1 cellular context compared by ENCODE assay signal in the genomic region with DNA sequence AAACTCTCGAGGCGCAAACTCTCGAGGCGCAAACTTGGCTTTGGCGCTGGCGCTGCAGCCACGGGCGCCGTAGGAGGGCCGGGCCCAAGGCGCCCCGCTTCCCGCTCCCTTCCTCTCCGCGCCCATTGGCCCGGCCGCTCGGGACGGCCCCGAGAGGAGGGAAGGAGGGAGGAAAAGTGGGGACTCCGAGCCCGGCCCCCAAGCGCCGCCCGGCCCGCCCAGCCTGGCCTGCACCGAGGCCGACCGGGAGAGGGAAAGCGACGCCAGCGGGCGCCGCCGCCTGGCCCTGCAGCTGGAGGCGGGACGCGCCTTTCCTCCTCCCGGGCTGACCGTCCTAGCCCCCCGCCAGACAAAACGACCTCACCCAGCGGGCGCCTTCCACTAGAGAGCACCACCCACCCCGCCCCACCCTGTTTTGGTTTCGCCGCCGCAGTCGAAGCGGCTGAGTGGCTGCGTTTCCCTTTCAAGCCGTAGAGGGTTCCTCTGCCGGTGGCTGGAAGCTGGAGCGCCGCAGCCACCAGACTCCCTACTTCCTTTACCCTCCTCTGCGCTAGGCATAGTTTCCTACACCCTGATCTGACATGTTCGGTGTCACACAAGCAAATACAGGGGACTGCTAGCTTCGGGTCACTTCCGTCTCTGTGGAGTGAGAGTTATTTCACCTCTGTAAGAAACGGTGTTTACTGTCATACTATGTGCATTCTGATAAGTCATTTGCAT.
TF ChIP-seq lines count a peak whose summit lies in the region.

A gene with protein sequence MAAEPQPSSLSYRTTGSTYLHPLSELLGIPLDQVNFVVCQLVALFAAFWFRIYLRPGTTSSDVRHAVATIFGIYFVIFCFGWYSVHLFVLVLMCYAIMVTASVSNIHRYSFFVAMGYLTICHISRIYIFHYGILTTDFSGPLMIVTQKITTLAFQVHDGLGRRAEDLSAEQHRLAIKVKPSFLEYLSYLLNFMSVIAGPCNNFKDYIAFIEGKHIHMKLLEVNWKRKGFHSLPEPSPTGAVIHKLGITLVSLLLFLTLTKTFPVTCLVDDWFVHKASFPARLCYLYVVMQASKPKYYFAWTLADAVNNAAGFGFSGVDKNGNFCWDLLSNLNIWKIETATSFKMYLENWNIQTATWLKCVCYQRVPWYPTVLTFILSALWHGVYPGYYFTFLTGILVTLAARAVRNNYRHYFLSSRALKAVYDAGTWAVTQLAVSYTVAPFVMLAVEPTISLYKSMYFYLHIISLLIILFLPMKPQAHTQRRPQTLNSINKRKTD (minus strand): TSS at position 78 of the 720 bp plus-strand sequence. CDS start 235 bp downstream, outside the sequence.

TF ChIP-seq in HepG2, 621 proteins besides CTCF, POLR2A, EP300 and RAD21 (continued from another document and continues in another):
- TF ChIP-seq, protein P1, sequence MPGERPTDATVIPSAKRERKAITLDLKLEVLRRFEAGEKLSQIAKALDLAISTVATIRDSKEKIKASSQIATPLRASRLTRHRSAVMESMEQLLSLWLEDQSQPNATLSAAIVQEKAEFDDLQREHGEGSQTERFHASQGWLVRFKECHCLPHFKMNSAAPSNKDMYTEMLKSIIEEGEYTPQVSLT (CRISPR knock-in tag; IDR thresholded peaks at IDR 0.05; ENCODE audit: borderline replicate concordance, low read depth): no peak
- TF ChIP-seq, protein P2, sequence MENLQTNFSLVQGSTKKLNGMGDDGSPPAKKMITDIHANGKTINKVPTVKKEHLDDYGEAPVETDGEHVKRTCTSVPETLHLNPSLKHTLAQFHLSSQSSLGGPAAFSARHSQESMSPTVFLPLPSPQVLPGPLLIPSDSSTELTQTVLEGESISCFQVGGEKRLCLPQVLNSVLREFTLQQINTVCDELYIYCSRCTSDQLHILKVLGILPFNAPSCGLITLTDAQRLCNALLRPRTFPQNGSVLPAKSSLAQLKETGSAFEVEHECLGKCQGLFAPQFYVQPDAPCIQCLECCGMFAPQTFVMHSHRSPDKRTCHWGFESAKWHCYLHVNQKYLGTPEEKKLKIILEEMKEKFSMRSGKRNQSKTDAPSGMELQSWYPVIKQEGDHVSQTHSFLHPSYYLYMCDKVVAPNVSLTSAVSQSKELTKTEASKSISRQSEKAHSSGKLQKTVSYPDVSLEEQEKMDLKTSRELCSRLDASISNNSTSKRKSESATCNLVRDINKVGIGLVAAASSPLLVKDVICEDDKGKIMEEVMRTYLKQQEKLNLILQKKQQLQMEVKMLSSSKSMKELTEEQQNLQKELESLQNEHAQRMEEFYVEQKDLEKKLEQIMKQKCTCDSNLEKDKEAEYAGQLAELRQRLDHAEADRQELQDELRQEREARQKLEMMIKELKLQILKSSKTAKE (CRISPR knock-in tag; IDR thresholded peaks at IDR 0.05; ENCODE audit: borderline replicate concordance): no peak
- TF ChIP-seq, protein P3, sequence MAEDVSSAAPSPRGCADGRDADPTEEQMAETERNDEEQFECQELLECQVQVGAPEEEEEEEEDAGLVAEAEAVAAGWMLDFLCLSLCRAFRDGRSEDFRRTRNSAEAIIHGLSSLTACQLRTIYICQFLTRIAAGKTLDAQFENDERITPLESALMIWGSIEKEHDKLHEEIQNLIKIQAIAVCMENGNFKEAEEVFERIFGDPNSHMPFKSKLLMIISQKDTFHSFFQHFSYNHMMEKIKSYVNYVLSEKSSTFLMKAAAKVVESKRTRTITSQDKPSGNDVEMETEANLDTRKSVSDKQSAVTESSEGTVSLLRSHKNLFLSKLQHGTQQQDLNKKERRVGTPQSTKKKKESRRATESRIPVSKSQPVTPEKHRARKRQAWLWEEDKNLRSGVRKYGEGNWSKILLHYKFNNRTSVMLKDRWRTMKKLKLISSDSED (CRISPR knock-in tag; IDR thresholded peaks at IDR 0.05): no peak
- no peak for TF ChIP-seq NR1H2 (CRISPR knock-in tag; IDR thresholded peaks at IDR 0.05; ENCODE audit: borderline replicate concordance, low read depth)
- TF ChIP-seq, protein P4, sequence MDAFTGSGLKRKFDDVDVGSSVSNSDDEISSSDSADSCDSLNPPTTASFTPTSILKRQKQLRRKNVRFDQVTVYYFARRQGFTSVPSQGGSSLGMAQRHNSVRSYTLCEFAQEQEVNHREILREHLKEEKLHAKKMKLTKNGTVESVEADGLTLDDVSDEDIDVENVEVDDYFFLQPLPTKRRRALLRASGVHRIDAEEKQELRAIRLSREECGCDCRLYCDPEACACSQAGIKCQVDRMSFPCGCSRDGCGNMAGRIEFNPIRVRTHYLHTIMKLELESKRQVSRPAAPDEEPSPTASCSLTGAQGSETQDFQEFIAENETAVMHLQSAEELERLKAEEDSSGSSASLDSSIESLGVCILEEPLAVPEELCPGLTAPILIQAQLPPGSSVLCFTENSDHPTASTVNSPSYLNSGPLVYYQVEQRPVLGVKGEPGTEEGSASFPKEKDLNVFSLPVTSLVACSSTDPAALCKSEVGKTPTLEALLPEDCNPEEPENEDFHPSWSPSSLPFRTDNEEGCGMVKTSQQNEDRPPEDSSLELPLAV (CRISPR knock-in tag; conservative IDR thresholded peaks at IDR 0.05; ENCODE audit: low read depth): no peak
- TF ChIP-seq WIZ (CRISPR knock-in tag; IDR thresholded peaks at IDR 0.05): no peak
- TF ChIP-seq, protein P5, sequence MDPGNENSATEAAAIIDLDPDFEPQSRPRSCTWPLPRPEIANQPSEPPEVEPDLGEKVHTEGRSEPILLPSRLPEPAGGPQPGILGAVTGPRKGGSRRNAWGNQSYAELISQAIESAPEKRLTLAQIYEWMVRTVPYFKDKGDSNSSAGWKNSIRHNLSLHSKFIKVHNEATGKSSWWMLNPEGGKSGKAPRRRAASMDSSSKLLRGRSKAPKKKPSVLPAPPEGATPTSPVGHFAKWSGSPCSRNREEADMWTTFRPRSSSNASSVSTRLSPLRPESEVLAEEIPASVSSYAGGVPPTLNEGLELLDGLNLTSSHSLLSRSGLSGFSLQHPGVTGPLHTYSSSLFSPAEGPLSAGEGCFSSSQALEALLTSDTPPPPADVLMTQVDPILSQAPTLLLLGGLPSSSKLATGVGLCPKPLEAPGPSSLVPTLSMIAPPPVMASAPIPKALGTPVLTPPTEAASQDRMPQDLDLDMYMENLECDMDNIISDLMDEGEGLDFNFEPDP (CRISPR knock-in tag; conservative IDR thresholded peaks at IDR 0.05): no peak
- no peak for TF ChIP-seq HOXA5 (CRISPR knock-in tag; IDR thresholded peaks at IDR 0.05)
- TF ChIP-seq, protein P6, sequence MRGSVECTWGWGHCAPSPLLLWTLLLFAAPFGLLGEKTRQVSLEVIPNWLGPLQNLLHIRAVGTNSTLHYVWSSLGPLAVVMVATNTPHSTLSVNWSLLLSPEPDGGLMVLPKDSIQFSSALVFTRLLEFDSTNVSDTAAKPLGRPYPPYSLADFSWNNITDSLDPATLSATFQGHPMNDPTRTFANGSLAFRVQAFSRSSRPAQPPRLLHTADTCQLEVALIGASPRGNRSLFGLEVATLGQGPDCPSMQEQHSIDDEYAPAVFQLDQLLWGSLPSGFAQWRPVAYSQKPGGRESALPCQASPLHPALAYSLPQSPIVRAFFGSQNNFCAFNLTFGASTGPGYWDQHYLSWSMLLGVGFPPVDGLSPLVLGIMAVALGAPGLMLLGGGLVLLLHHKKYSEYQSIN (CRISPR knock-in tag; IDR thresholded peaks at IDR 0.05; ENCODE audit: borderline replicate concordance): no peak
- TF ChIP-seq, protein P7, sequence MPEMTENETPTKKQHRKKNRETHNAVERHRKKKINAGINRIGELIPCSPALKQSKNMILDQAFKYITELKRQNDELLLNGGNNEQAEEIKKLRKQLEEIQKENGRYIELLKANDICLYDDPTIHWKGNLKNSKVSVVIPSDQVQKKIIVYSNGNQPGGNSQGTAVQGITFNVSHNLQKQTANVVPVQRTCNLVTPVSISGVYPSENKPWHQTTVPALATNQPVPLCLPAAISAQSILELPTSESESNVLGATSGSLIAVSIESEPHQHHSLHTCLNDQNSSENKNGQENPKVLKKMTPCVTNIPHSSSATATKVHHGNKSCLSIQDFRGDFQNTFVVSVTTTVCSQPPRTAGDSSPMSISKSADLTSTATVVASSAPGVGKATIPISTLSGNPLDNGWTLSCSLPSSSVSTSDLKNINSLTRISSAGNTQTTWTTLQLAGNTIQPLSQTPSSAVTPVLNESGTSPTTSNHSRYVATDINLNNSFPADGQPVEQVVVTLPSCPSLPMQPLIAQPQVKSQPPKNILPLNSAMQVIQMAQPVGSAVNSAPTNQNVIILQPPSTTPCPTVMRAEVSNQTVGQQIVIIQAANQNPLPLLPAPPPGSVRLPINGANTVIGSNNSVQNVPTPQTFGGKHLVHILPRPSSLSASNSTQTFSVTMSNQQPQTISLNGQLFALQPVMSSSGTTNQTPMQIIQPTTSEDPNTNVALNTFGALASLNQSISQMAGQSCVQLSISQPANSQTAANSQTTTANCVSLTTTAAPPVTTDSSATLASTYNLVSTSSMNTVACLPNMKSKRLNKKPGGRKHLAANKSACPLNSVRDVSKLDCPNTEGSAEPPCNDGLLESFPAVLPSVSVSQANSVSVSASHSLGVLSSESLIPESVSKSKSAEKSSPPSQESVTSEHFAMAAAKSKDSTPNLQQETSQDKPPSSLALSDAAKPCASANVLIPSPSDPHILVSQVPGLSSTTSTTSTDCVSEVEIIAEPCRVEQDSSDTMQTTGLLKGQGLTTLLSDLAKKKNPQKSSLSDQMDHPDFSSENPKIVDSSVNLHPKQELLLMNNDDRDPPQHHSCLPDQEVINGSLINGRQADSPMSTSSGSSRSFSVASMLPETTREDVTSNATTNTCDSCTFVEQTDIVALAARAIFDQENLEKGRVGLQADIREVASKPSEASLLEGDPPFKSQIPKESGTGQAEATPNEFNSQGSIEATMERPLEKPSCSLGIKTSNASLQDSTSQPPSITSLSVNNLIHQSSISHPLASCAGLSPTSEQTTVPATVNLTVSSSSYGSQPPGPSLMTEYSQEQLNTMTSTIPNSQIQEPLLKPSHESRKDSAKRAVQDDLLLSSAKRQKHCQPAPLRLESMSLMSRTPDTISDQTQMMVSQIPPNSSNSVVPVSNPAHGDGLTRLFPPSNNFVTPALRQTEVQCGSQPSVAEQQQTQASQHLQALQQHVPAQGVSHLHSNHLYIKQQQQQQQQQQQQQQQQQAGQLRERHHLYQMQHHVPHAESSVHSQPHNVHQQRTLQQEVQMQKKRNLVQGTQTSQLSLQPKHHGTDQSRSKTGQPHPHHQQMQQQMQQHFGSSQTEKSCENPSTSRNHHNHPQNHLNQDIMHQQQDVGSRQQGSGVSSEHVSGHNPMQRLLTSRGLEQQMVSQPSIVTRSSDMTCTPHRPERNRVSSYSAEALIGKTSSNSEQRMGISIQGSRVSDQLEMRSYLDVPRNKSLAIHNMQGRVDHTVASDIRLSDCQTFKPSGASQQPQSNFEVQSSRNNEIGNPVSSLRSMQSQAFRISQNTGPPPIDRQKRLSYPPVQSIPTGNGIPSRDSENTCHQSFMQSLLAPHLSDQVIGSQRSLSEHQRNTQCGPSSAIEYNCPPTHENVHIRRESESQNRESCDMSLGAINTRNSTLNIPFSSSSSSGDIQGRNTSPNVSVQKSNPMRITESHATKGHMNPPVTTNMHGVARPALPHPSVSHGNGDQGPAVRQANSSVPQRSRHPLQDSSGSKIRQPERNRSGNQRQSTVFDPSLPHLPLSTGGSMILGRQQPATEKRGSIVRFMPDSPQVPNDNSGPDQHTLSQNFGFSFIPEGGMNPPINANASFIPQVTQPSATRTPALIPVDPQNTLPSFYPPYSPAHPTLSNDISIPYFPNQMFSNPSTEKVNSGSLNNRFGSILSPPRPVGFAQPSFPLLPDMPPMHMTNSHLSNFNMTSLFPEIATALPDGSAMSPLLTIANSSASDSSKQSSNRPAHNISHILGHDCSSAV (CRISPR knock-in tag; IDR thresholded peaks at IDR 0.05; ENCODE audit: borderline replicate concordance): no peak
- peak; percentile 56; the same call in 1 of the 2 replicates for TF ChIP-seq ZNF329 (CRISPR knock-in tag; IDR thresholded peaks at IDR 0.05; ENCODE audit: low read depth)
- TF ChIP-seq ZNF772 (CRISPR knock-in tag; IDR thresholded peaks at IDR 0.05): no peak
- no peak for TF ChIP-seq ZNF720 (CRISPR knock-in tag; IDR thresholded peaks at IDR 0.05)
- no peak for TF ChIP-seq ASH2L (IDR thresholded peaks at IDR 0.05; ENCODE audit: insufficient read length, low read depth, low read length)
- TF ChIP-seq SMYD3 (CRISPR knock-in tag; IDR thresholded peaks at IDR 0.05): no peak
- TF ChIP-seq ZNF430 (CRISPR knock-in tag; IDR thresholded peaks at IDR 0.05): no peak; the same call in 1 of the 2 replicates
- no peak for TF ChIP-seq ZBTB1 (CRISPR knock-in tag; IDR thresholded peaks at IDR 0.05; ENCODE audit: borderline replicate concordance)
- no peak for TF ChIP-seq ATF7-NPFF (CRISPR knock-in tag; IDR thresholded peaks at IDR 0.05; ENCODE audit: low read depth)
- no peak for TF ChIP-seq SIN3B (IDR thresholded peaks at IDR 0.05; ENCODE audit: low read length)
- TF ChIP-seq ZSCAN22 (CRISPR knock-in tag; IDR thresholded peaks at IDR 0.05): no peak
- 0 out of 2 replicates have a peak, but pooled peaks have one; percentile 60 for TF ChIP-seq FOXM1 (CRISPR knock-in tag; IDR thresholded peaks at IDR 0.05)
- no peak for TF ChIP-seq ARNT2 (CRISPR knock-in tag; IDR thresholded peaks at IDR 0.05; ENCODE audit: low read depth)
- TF ChIP-seq, protein P8, sequence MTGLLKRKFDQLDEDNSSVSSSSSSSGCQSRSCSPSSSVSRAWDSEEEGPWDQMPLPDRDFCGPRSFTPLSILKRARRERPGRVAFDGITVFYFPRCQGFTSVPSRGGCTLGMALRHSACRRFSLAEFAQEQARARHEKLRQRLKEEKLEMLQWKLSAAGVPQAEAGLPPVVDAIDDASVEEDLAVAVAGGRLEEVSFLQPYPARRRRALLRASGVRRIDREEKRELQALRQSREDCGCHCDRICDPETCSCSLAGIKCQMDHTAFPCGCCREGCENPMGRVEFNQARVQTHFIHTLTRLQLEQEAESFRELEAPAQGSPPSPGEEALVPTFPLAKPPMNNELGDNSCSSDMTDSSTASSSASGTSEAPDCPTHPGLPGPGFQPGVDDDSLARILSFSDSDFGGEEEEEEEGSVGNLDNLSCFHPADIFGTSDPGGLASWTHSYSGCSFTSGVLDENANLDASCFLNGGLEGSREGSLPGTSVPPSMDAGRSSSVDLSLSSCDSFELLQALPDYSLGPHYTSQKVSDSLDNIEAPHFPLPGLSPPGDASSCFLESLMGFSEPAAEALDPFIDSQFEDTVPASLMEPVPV (CRISPR knock-in tag; IDR thresholded peaks at IDR 0.05): peak; percentile 44; the same call in 1 of the 2 replicates
- TF ChIP-seq, protein P9, sequence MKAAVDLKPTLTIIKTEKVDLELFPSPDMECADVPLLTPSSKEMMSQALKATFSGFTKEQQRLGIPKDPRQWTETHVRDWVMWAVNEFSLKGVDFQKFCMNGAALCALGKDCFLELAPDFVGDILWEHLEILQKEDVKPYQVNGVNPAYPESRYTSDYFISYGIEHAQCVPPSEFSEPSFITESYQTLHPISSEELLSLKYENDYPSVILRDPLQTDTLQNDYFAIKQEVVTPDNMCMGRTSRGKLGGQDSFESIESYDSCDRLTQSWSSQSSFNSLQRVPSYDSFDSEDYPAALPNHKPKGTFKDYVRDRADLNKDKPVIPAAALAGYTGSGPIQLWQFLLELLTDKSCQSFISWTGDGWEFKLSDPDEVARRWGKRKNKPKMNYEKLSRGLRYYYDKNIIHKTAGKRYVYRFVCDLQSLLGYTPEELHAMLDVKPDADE (CRISPR knock-in tag; IDR thresholded peaks at IDR 0.05): no peak
- TF ChIP-seq NPAS2 (CRISPR knock-in tag; IDR thresholded peaks at IDR 0.05; ENCODE audit: borderline replicate concordance): no peak
- TF ChIP-seq RFX1 (IDR thresholded peaks at IDR 0.05): no peak
- TF ChIP-seq TCF12 (IDR thresholded peaks at IDR 0.05): no peak
- TF ChIP-seq TCF12 (CRISPR knock-in tag; IDR thresholded peaks at IDR 0.05): no peak
- TF ChIP-seq ZNF577 (CRISPR knock-in tag; IDR thresholded peaks at IDR 0.05; ENCODE audit: borderline replicate concordance, low read depth): no peak
- peak; percentile 66 for TF ChIP-seq HES4 (CRISPR knock-in tag; IDR thresholded peaks at IDR 0.05; ENCODE audit: borderline replicate concordance)
- no peak for TF ChIP-seq ZFP1 (CRISPR knock-in tag; IDR thresholded peaks at IDR 0.05)
- TF ChIP-seq ETV6 (CRISPR knock-in tag; conservative IDR thresholded peaks at IDR 0.05): no peak
- no peak for TF ChIP-seq FOXK1 (CRISPR knock-in tag; IDR thresholded peaks at IDR 0.05; ENCODE audit: borderline replicate concordance, low read depth)
- no peak for TF ChIP-seq HOXA9 (CRISPR knock-in tag; IDR thresholded peaks at IDR 0.05; ENCODE audit: borderline replicate concordance)
- no peak for TF ChIP-seq TSC22D2 (CRISPR knock-in tag; IDR thresholded peaks at IDR 0.05; ENCODE audit: borderline replicate concordance)
